Comparison of ENCODE assay signal across 23 cellular contexts in genomic region chr6:157602521-157603288, GRCh38.
"Had no signal": no experiment of that assay in that cellular context is flagged by ENCODE, and none has a peak within 500 bp of the region (broad histone marks: within the 10 kb centered on the region; RNA-seq: fewer than 3 reads in every experiment).

No MANE protein-coding gene starts in this region.

- H3K9me3 Mint-ChIP-seq: activated B cell treated with CpG ODN at 0.5 μM for 24 hours; activated CD4-positive, alpha-beta memory T cell treated with anti-CD3 and anti-CD28 coated beads for 36 hours; activated naive CD4-positive, alpha-beta T cell treated with anti-CD3 and anti-CD28 coated beads, Interleukin-2, amount 10 ng/mL, durations not matched to agents 7 days and 5 days; activated naive CD8-positive, alpha-beta T cell treated with anti-CD3 and anti-CD28 coated beads, Interleukin-2, amount 50 U/mL, for 24 hours; activated T-cell treated with anti-CD3 and anti-CD28 coated beads, Interleukin-2, amount 50 U/mL, for 24 hours; activated T-helper 2 cell treated with anti-CD3 and anti-CD28 coated beads, Interferon-gamma antibody, Interleukin-2, Interleukin-4, amounts not matched to agents 10 μg/mL and 5 μg/mL and 100 μg/mL, durations not matched to agents 14 hours and 24 hours and 36 hours; central memory CD8-positive, alpha-beta T cell; endodermal cell; mesothelial cell of epicardium; natural killer cell treated with Interleukin-12 subunit alpha and Interleukin-12 subunit beta and Interleukin-15 and Interleukin-18, amount 100 ng/mL, for 72 hours had no signal

- H3K4me3 ChIP-seq: colonic mucosa, pancreas, right lobe of liver, testis, uterus had no signal

- H3K36me3 ChIP-seq: brain microvascular endothelial cell, colonic mucosa, neutrophil, pancreas, right lobe of liver, uterus had no signal

- H3K27me3 ChIP-seq: brain microvascular endothelial cell, colonic mucosa, neutrophil, pancreas, right lobe of liver, testis, uterus had no signal

- H3K4me3 Mint-ChIP-seq: activated B cell treated with CpG ODN at 0.5 μM for 24 hours; activated CD4-positive, alpha-beta memory T cell treated with anti-CD3 and anti-CD28 coated beads for 36 hours; activated naive CD4-positive, alpha-beta T cell treated with anti-CD3 and anti-CD28 coated beads, Interleukin-2, amount 10 ng/mL, durations not matched to agents 7 days and 5 days; activated naive CD8-positive, alpha-beta T cell treated with anti-CD3 and anti-CD28 coated beads, Interleukin-2, amount 50 U/mL, for 24 hours; activated T-cell treated with anti-CD3 and anti-CD28 coated beads, Interleukin-2, amount 50 U/mL, for 24 hours; central memory CD8-positive, alpha-beta T cell; endodermal cell; mesothelial cell of epicardium; natural killer cell treated with Interleukin-12 subunit alpha and Interleukin-12 subunit beta and Interleukin-15 and Interleukin-18, amount 100 ng/mL, for 72 hours had no signal

- H3K27ac Mint-ChIP-seq: activated B cell treated with CpG ODN at 0.5 μM for 24 hours; activated CD4-positive, alpha-beta memory T cell treated with anti-CD3 and anti-CD28 coated beads for 36 hours; activated naive CD4-positive, alpha-beta T cell treated with anti-CD3 and anti-CD28 coated beads, Interleukin-2, amount 10 ng/mL, durations not matched to agents 7 days and 5 days; activated naive CD8-positive, alpha-beta T cell treated with anti-CD3 and anti-CD28 coated beads, Interleukin-2, amount 50 U/mL, for 24 hours; activated T-cell treated with anti-CD3 and anti-CD28 coated beads, Interleukin-2, amount 50 U/mL, for 24 hours; activated T-helper 2 cell treated with anti-CD3 and anti-CD28 coated beads, Interferon-gamma antibody, Interleukin-2, Interleukin-4, amounts not matched to agents 10 μg/mL and 5 μg/mL and 100 μg/mL, durations not matched to agents 14 hours and 24 hours and 36 hours; endodermal cell; mesothelial cell of epicardium; natural killer cell treated with Interleukin-12 subunit alpha and Interleukin-12 subunit beta and Interleukin-15 and Interleukin-18, amount 100 ng/mL, for 72 hours had no signal

- H3K36me3 Mint-ChIP-seq: activated CD4-positive, alpha-beta memory T cell treated with anti-CD3 and anti-CD28 coated beads for 36 hours; activated naive CD4-positive, alpha-beta T cell treated with anti-CD3 and anti-CD28 coated beads, Interleukin-2, amount 10 ng/mL, durations not matched to agents 7 days and 5 days; mesothelial cell of epicardium; natural killer cell treated with Interleukin-12 subunit alpha and Interleukin-12 subunit beta and Interleukin-15 and Interleukin-18, amount 100 ng/mL, for 72 hours had no signal

- H3K4me1 ChIP-seq: colonic mucosa had no signal

- H3K9me3 ChIP-seq: colonic mucosa, neutrophil, pancreas, right lobe of liver, testis, uterus had no signal

- ATAC-seq: activated naive CD8-positive, alpha-beta T cell treated with anti-CD3 and anti-CD28 coated beads, Interleukin-2, amount 50 U/mL, for 24 hours; natural killer cell treated with Interleukin-12 subunit alpha and Interleukin-12 subunit beta and Interleukin-15 and Interleukin-18, amount 100 ng/mL, for 72 hours; pancreas; right lobe of liver had no signal

- H3K4me1 Mint-ChIP-seq: activated naive CD4-positive, alpha-beta T cell treated with anti-CD3 and anti-CD28 coated beads, Interleukin-2, amount 10 ng/mL, durations not matched to agents 7 days and 5 days had no signal

- H3K27me3 Mint-ChIP-seq: activated B cell treated with CpG ODN at 0.5 μM for 24 hours; activated CD4-positive, alpha-beta memory T cell treated with anti-CD3 and anti-CD28 coated beads for 36 hours; activated naive CD8-positive, alpha-beta T cell treated with anti-CD3 and anti-CD28 coated beads, Interleukin-2, amount 50 U/mL, for 24 hours; activated T-cell treated with anti-CD3 and anti-CD28 coated beads, Interleukin-2, amount 50 U/mL, for 24 hours; central memory CD8-positive, alpha-beta T cell; natural killer cell treated with Interleukin-12 subunit alpha and Interleukin-12 subunit beta and Interleukin-15 and Interleukin-18, amount 100 ng/mL, for 72 hours had no signal

- H3K27ac ChIP-seq: brain microvascular endothelial cell, colonic mucosa, epithelial cell of prostate, neutrophil, pancreas, right lobe of liver, testis, uterus had no signal

- DNase-seq: activated B cell treated with CpG ODN at 0.5 μM for 24 hours; activated CD4-positive, alpha-beta memory T cell treated with anti-CD3 and anti-CD28 coated beads for 36 hours; activated CD4-positive, alpha-beta T cell treated with anti-CD3 and anti-CD28 coated beads for 4 hours; activated naive CD4-positive, alpha-beta T cell treated with anti-CD3 and anti-CD28 coated beads, Interleukin-2, amount 10 ng/mL, durations not matched to agents 7 days and 5 days; activated naive CD8-positive, alpha-beta T cell treated with anti-CD3 and anti-CD28 coated beads, Interleukin-2, amount 50 U/mL, for 24 hours; activated T-cell treated with anti-CD3 and anti-CD28 coated beads, Interleukin-2, amount 50 U/mL, for 24 hours; anterior cingulate cortex; brain microvascular endothelial cell; colonic mucosa; endodermal cell; foreskin fibroblast; pancreas; right lobe of liver; small intestine; stimulated activated CD4-positive, alpha-beta T cell treated with anti-CD3 and anti-CD28 coated beads, Interleukin-4, amount 100 ng/mL, for 1 hour; testis had no signal
